8 cellular contexts compared by ENCODE assay signal in genomic region chr9:133160742-133161541, GRCh38. TPM values are rescaled to one million over a fixed set of nuclear protein-coding genes. Genes with fewer than 3 reads are reported as not detected.
A peak's percentile ranks its signal among the peaks of the same experiment; 100 is the strongest.
DNase-seq lines count a peak whose midpoint lies in the region; ATAC-seq, FAIRE-seq and TF ChIP-seq lines count a peak whose summit lies in the region.

No MANE protein-coding gene starts in this region.

- TF ChIP-seq POLR2A in gastrocnemius medialis (IDR thresholded peaks at IDR 0.05) = no peak

- H3K4me3 ChIP-seq in HFF-Myc (replicated peaks; ENCODE audit: low read depth, low read length) (peak overlapping the region; percentile 12; the same call in 1 of the 2 replicates), right atrium auricular region (no peak overlapping the region), gastrocnemius medialis (no peak overlapping the region)

- no peak overlapping the region for H3K27ac Mint-ChIP-seq in activated naive CD8-positive, alpha-beta T cell treated with anti-CD3 and anti-CD28 coated beads, Interleukin-2, amount 50 U/mL, for 24 hours

- TF ChIP-seq CTCF in D721Med (IDR thresholded peaks at IDR 0.05; ENCODE audit: insufficient read depth, missing control alignments) (peak; percentile 50), HFF-Myc (IDR thresholded peaks at IDR 0.05; ENCODE audit: low read depth, low read length, missing control alignments) (peak; percentile 84), right atrium auricular region (IDR thresholded peaks at IDR 0.05) (peak; percentile 63 to 80), gastrocnemius medialis (IDR thresholded peaks at IDR 0.05 in 4 of 5, conservative IDR thresholded peaks at IDR 0.05 in 1 of 5) (peak; percentile 59 to 72 (median 67))

- H3K36me3 Mint-ChIP-seq in activated naive CD8-positive, alpha-beta T cell treated with anti-CD3 and anti-CD28 coated beads, Interleukin-2, amount 50 U/mL, for 24 hours (ENCODE audit: low read depth) = peaks cover 2% of the 10 kb centered on the region

- H3K27ac ChIP-seq in right atrium auricular region (peak overlapping the region; percentile 32 to 40), gastrocnemius medialis (peak overlapping the region; percentile 34 to 64 (median 50))

- ATAC-seq in activated naive CD8-positive, alpha-beta T cell treated with anti-CD3 and anti-CD28 coated beads, Interleukin-2, amount 50 U/mL, for 24 hours = peak; percentile 71
- ATAC-seq in gastrocnemius medialis = peak; percentile 85 to 92
- ATAC-seq in HG02763 (IDR thresholded peaks at IDR 0.05; ENCODE audit: unreplicated experiment) = no peak
- ATAC-seq in GM18519 (IDR thresholded peaks at IDR 0.05; ENCODE audit: low FRiP score, unreplicated experiment) = no peak

- intact Hi-C loops in gastrocnemius medialis (cut with DNase I; ENCODE audit: low total_unique reads) = no loop called here

- no peaks in the 10 kb centered on the region for H3K9me3 Mint-ChIP-seq in activated naive CD8-positive, alpha-beta T cell treated with anti-CD3 and anti-CD28 coated beads, Interleukin-2, amount 50 U/mL, for 24 hours

- FAIRE-seq in D721Med (lab: Jason Lieb, UNC) = no peak

- peaks cover 2% of the 10 kb centered on the region for H3K4me1 Mint-ChIP-seq in activated naive CD8-positive, alpha-beta T cell treated with anti-CD3 and anti-CD28 coated beads, Interleukin-2, amount 50 U/mL, for 24 hours

- H3K4me1 ChIP-seq in right atrium auricular region = peaks cover 0 to 34% of the 10 kb centered on the region in 2 donors
- H3K4me1 ChIP-seq in gastrocnemius medialis = peaks cover 0 to 12% of the 10 kb centered on the region in 2 donors

- H3K36me3 ChIP-seq in right atrium auricular region (peaks cover 3% of the 10 kb centered on the region), gastrocnemius medialis (no peaks in the 10 kb centered on the region)

- peaks cover 6% of the 10 kb centered on the region for H3K27me3 Mint-ChIP-seq in activated naive CD8-positive, alpha-beta T cell treated with anti-CD3 and anti-CD28 coated beads, Interleukin-2, amount 50 U/mL, for 24 hours

- in situ Hi-C loops in gastrocnemius medialis (cut with MboI; ENCODE audit: low sequenced_read_pairs in 4 of 4) = no loop called here

- H3K27me3 ChIP-seq in right atrium auricular region (no peaks in the 10 kb centered on the region), gastrocnemius medialis (peaks cover 15 to 18% (median 18%) of the 10 kb centered on the region in 3 donors)

- no peak overlapping the region for H3K4me3 Mint-ChIP-seq in activated naive CD8-positive, alpha-beta T cell treated with anti-CD3 and anti-CD28 coated beads, Interleukin-2, amount 50 U/mL, for 24 hours

- H3K9me3 ChIP-seq in right atrium auricular region (no peaks in the 10 kb centered on the region), gastrocnemius medialis (no peaks in the 10 kb centered on the region)

- peak; percentile 81 for DNase-seq in D721Med (ENCODE audit: insufficient read length, low spot score)
- peak; percentile 89 for DNase-seq in HFF-Myc (ENCODE audit: extremely low read depth, low read depth)
- peak; percentile 82 for DNase-seq in OCI-M1 (lab: John Stamatoyannopoulos, UW)
- peak; percentile 35 for DNase-seq in activated naive CD8-positive, alpha-beta T cell treated with anti-CD3 and anti-CD28 coated beads, Interleukin-2, amount 50 U/mL, for 24 hours
- DNase-seq in right atrium auricular region (ENCODE audit: low spot score) = peak; percentile 86
- peak; percentile 51 to 66 for DNase-seq in gastrocnemius medialis

RNA-seq across cellular contexts. Expression of gene GBGT1, which starts 2.8 kb away (rescaled TPM):
- total RNA-seq in right atrium auricular region = 10 to 100 TPM; 15.5 to 16.8 TPM
- total RNA-seq in gastrocnemius medialis = 10 to 100 TPM in 1 of 4 donors, 1 to 10 TPM in 2, under 1 TPM in 1; 0.15 to 10.3 (median 5.6) TPM

RNA-seq across cellular contexts. Expression of gene RALGDS, which starts 39.9 kb away (rescaled TPM):
- total RNA-seq in right atrium auricular region (10 to 100 TPM; 26.7 to 30.1 TPM), gastrocnemius medialis (10 to 100 TPM; 21.1 to 47.0 (median 36.9) TPM)

RNA-seq across cellular contexts. Expression of gene OBP2B, which starts 48.1 kb away (rescaled TPM):
- total RNA-seq in right atrium auricular region (not detected), gastrocnemius medialis (not detected)

Comparison
In these comparisons a context has a peak if more than half of its experiments do, and no peak if none do; other contexts are left out.
1. DNase-seq: peak in every context shown above with its lines; median percentile 89 in HFF-Myc; 86 in right atrium auricular region; 82 in OCI-M1; 81 in D721Med; 58 in gastrocnemius medialis; 35 in activated naive CD8-positive, alpha-beta T cell treated with anti-CD3 and anti-CD28 coated beads, Interleukin-2, amount 50 U/mL, for 24 hours.
2. ATAC-seq: peak in activated naive CD8-positive, alpha-beta T cell treated with anti-CD3 and anti-CD28 coated beads, Interleukin-2, amount 50 U/mL, for 24 hours (single experiment) and gastrocnemius medialis (2 of 2); none in HG02763 (single experiment) and GM18519 (single experiment).
3. Peak in every context shown above with its lines, with median percentiles within 50 percentile points of each other: CTCF ChIP-seq.